ENCODE assay signal across 18 cellular contexts in the genomic region with DNA sequence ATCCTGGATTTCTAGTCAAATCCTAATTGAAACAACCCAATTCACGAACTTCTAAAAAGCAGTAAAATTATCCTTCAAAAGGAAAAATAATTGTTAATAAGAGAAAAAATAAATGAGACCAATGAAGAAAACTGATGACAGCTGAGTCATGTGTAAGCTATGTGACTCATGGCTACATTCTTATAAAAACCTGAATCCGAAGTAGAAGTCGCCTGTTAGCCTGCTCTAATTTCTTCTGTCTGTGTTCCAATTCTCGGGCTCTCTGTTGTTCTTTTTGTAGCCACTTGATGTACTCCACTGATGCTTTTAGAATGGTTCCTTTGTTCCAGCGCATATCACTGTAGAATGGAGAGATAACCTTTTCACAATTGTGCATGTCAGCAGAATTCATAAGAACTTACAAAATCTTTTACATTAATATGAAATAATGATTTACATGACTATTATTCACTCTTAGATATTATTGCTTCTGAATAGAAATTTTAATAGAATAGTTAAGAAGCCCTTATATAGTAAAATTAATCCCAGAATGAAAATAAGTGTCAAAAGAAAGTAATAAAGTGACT.
DNase-seq lines count a peak whose midpoint lies in the region; TF ChIP-seq lines count a peak whose summit lies in the region.
"Had no signal": no experiment of that assay in that cellular context is flagged by ENCODE, and none has a peak within 500 bp of the region (broad histone marks: within the 10 kb centered on the region; RNA-seq: fewer than 3 reads in every experiment).

No MANE protein-coding gene starts in this region.

- H3K9ac ChIP-seq in neuronal stem cell (ENCODE audit: low read depth, low read length, poor library complexity) = no peak overlapping the region
- H3K9ac ChIP-seq: KMS-11 had no signal

- no peak for TF ChIP-seq CTCF in cardiac fibroblast (IDR thresholded peaks at IDR 0.05; ENCODE audit: low read depth, low read length)

- no peaks in the 10 kb centered on the region for H3K27me3 Mint-ChIP-seq in activated CD4-positive, alpha-beta memory T cell treated with anti-CD3 and anti-CD28 coated beads, Interleukin-2, amount 10 ng/mL, durations not matched to agents 7 days and 5 days
- H3K27me3 Mint-ChIP-seq: activated CD4-positive, alpha-beta T cell treated with anti-CD3 and anti-CD28 coated beads for 36 hours; activated T-cell treated with anti-CD3 and anti-CD28 coated beads, Interleukin-2, amount 50 U/mL, for 24 hours had no signal

- H2AFZ ChIP-seq in neuronal stem cell (ENCODE audit: low read length) = peak overlapping the region; percentile 49

- no peaks in the 10 kb centered on the region for H3K4me1 Mint-ChIP-seq in activated CD4-positive, alpha-beta memory T cell treated with anti-CD3 and anti-CD28 coated beads, Interleukin-2, amount 10 ng/mL, durations not matched to agents 7 days and 5 days
- H3K4me1 Mint-ChIP-seq: activated CD4-positive, alpha-beta T cell treated with anti-CD3 and anti-CD28 coated beads for 36 hours had no signal

- no peaks in the 10 kb centered on the region for H3K79me1 ChIP-seq in neuronal stem cell (ENCODE audit: low read depth, low read length)

- H3K9me3 Mint-ChIP-seq in activated CD4-positive, alpha-beta memory T cell treated with anti-CD3 and anti-CD28 coated beads, Interleukin-2, amount 10 ng/mL, durations not matched to agents 7 days and 5 days = no peaks in the 10 kb centered on the region
- H3K9me3 Mint-ChIP-seq: activated T-cell treated with anti-CD3 and anti-CD28 coated beads, Interleukin-2, amount 50 U/mL, for 24 hours; T-helper 1 cell treated with Interleukin-12 subunit alpha and Interleukin-12 subunit beta and Interleukin-4 antibody, amounts not matched to agents 30 μg/mL and 1 μg/mL, for 36 hours had no signal

- H4K91ac ChIP-seq in neuronal stem cell (ENCODE audit: low read depth, low read length, poor library complexity) = no peak overlapping the region

- no peak overlapping the region for H3K27ac Mint-ChIP-seq in activated CD4-positive, alpha-beta memory T cell treated with anti-CD3 and anti-CD28 coated beads, Interleukin-2, amount 10 ng/mL, durations not matched to agents 7 days and 5 days
- H3K27ac Mint-ChIP-seq: activated CD4-positive, alpha-beta T cell treated with anti-CD3 and anti-CD28 coated beads for 36 hours; activated T-cell treated with anti-CD3 and anti-CD28 coated beads, Interleukin-2, amount 50 U/mL, for 24 hours; T-helper 1 cell treated with Interleukin-12 subunit alpha and Interleukin-12 subunit beta and Interleukin-4 antibody, amounts not matched to agents 30 μg/mL and 1 μg/mL, for 36 hours had no signal

- H4K8ac ChIP-seq in neuronal stem cell (ENCODE audit: low read depth, low read length) = no peak overlapping the region

- H3K18ac ChIP-seq in neuronal stem cell (ENCODE audit: low read length) = no peak overlapping the region

- no peak overlapping the region for H3K23ac ChIP-seq in neuronal stem cell (ENCODE audit: low read depth, low read length, poor library complexity)

- H2AK5ac ChIP-seq in neuronal stem cell (ENCODE audit: low read depth, low read length) = no peak overlapping the region

- H3K36me3 Mint-ChIP-seq in activated CD4-positive, alpha-beta memory T cell treated with anti-CD3 and anti-CD28 coated beads, Interleukin-2, amount 10 ng/mL, durations not matched to agents 7 days and 5 days (ENCODE audit: low read depth) = no peaks in the 10 kb centered on the region

- no peak overlapping the region for H3K14ac ChIP-seq in neuronal stem cell (ENCODE audit: low read length)

- WGBS in neuronal stem cell (ENCODE audit: extremely low coverage in 2 of 2, insufficient read length in 2 of 2, insufficient replicate concordance in 1 of 2), 2 donors = no CpG with 5 or more reads among the region's 5 CpGs

- DNase-seq in CD1c-positive myeloid dendritic cell (ENCODE audit: extremely low spot score) (peak; percentile 40), M059J (ENCODE audit: low read depth) (peak; percentile 60), cardiac fibroblast (ENCODE audit: low read depth in 2 of 2) (peak; percentile 49 to 56), neuronal stem cell (ENCODE audit: low spot score) (no peak), AML-193 (lab: John Stamatoyannopoulos, UW) (no peak), ecto neural progenitor cell (ENCODE audit: low spot score) (no peak)
- DNase-seq in stimulated activated CD4-positive, alpha-beta T cell treated with anti-CD3 and anti-CD28 coated beads, Interleukin-4, amount 100 ng/mL, for 4 hours = no peak
- no peak for DNase-seq in activated CD4-positive, alpha-beta memory T cell treated with anti-CD3 and anti-CD28 coated beads, Interleukin-2, amount 10 ng/mL, durations not matched to agents 7 days and 5 days
- DNase-seq: activated CD4-positive, alpha-beta T cell treated with anti-CD3 and anti-CD28 coated beads for 36 hours; activated T-cell treated with anti-CD3 and anti-CD28 coated beads, Interleukin-2, amount 50 U/mL, for 24 hours; BE2C; DMS53; H7; mesendoderm; NCI-H524 had no signal

- POLR2A ChIA-PET in activated CD4-positive, alpha-beta memory T cell treated with anti-CD3 and anti-CD28 coated beads, Interleukin-2, amount 10 ng/mL, durations not matched to agents 7 days and 5 days (lab: Charles Lee) = no interaction called here

- no peak overlapping the region for H3K4me2 ChIP-seq in neuronal stem cell (ENCODE audit: insufficient read depth, low read length, poor library complexity, severe bottlenecking)
- H3K4me2 ChIP-seq: KMS-11 had no signal

- H3K4me3 ChIP-seq in cardiac fibroblast (replicated peaks in 1 of 2; ENCODE audit: low read depth in 2 of 2, low read length in 2 of 2) = no peak overlapping the region
- no peak overlapping the region for H3K4me3 ChIP-seq in neuronal stem cell (ENCODE audit: low read length in 2 of 2)
- H3K4me3 ChIP-seq: coronary artery had no signal

- no peak overlapping the region for H3K27ac ChIP-seq in neuronal stem cell (replicated peaks; ENCODE audit: low read length)
- H3K27ac ChIP-seq: coronary artery, KMS-11 had no signal

- no peaks in the 10 kb centered on the region for H3K36me3 ChIP-seq in neuronal stem cell (replicated peaks in 1 of 2; ENCODE audit: control insufficient read depth in 2 of 2, insufficient read depth in 2 of 2, low read length in 2 of 2)
- H3K36me3 ChIP-seq: BE2C had no signal

- H3K4ac ChIP-seq in neuronal stem cell (ENCODE audit: low read length) = no peak overlapping the region

- H2BK15ac ChIP-seq in neuronal stem cell (ENCODE audit: low read length) = no peak overlapping the region

- H3K9me3 ChIP-seq in neuronal stem cell (replicated peaks in 1 of 2; ENCODE audit: control insufficient read depth in 2 of 2, insufficient read depth in 1 of 2, low read depth in 1 of 2, low read length in 2 of 2) = no peaks in the 10 kb centered on the region
- H3K9me3 ChIP-seq: BE2C had no signal

- no peak overlapping the region for H2BK12ac ChIP-seq in neuronal stem cell (ENCODE audit: low read length)

- H3K27me3 ChIP-seq in neuronal stem cell (ENCODE audit: control insufficient read depth in 3 of 3, insufficient read depth in 3 of 3, low read depth in 1 of 3, low read length in 3 of 3) = no peaks in the 10 kb centered on the region
- H3K27me3 ChIP-seq: BE2C had no signal

- H3K4me1 ChIP-seq in neuronal stem cell (ENCODE audit: control insufficient read depth in 2 of 2, insufficient read depth in 1 of 2, low read depth in 1 of 2, low read length in 2 of 2) = peaks cover 0 to 7% of the 10 kb centered on the region in 2 donors
- H3K4me1 ChIP-seq: BE2C had no signal

- no peak overlapping the region for H3K4me3 Mint-ChIP-seq in activated CD4-positive, alpha-beta memory T cell treated with anti-CD3 and anti-CD28 coated beads, Interleukin-2, amount 10 ng/mL, durations not matched to agents 7 days and 5 days
- H3K4me3 Mint-ChIP-seq: activated CD4-positive, alpha-beta T cell treated with anti-CD3 and anti-CD28 coated beads for 36 hours; activated T-cell treated with anti-CD3 and anti-CD28 coated beads, Interleukin-2, amount 50 U/mL, for 24 hours; T-helper 1 cell treated with Interleukin-12 subunit alpha and Interleukin-12 subunit beta and Interleukin-4 antibody, amounts not matched to agents 30 μg/mL and 1 μg/mL, for 36 hours had no signal

- H2BK120ac ChIP-seq in neuronal stem cell (ENCODE audit: low read depth, low read length) = no peak overlapping the region

- CTCF ChIA-PET in activated CD4-positive, alpha-beta memory T cell treated with anti-CD3 and anti-CD28 coated beads, Interleukin-2, amount 10 ng/mL, durations not matched to agents 7 days and 5 days (lab: Charles Lee) = no interaction called here

- no peak overlapping the region for H2BK5ac ChIP-seq in neuronal stem cell (ENCODE audit: low read length)

Comparison
In these comparisons a context has a peak if more than half of its experiments do, and no peak if none do; other contexts are left out.
1. DNase-seq: peak in CD1c-positive myeloid dendritic cell (single experiment), M059J (single experiment) and cardiac fibroblast (2 of 2); none in neuronal stem cell (single experiment), stimulated activated CD4-positive, alpha-beta T cell treated with anti-CD3 and anti-CD28 coated beads, Interleukin-4, amount 100 ng/mL, for 4 hours (0 of 2), activated CD4-positive, alpha-beta memory T cell treated with anti-CD3 and anti-CD28 coated beads, Interleukin-2, amount 10 ng/mL, durations not matched to agents 7 days and 5 days (single experiment), AML-193 (0 of 2) and ecto neural progenitor cell (single experiment).